15 cellular contexts compared by ENCODE assay signal in the genomic region with DNA sequence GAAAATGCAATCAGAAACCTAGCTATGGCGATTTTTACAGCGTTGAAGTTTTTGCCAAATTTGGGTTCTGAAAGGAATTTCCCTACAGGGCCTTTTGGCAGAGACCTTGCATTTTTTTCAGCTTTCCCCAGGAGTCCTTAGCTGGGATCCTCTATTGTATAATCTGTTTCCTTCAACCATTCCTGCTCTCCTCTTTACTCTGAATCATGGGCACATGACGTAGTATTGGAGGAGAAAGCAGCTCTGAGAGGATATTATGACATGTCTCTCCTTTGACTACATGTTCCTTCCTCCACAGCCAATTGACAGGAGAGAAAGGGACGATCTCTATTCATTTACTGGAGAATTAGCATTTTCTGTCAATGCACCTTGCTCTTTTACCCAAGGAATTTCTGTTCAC.
A peak's percentile ranks its signal among the peaks of the same experiment; 100 is the strongest.
DNase-seq lines count a peak whose midpoint lies in the region; ATAC-seq and TF ChIP-seq lines count a peak whose summit lies in the region.
"Had no signal": no experiment of that assay in that cellular context is flagged by ENCODE, and none has a peak within 500 bp of the region (broad histone marks: within the 10 kb centered on the region; RNA-seq: fewer than 3 reads in every experiment).

No MANE protein-coding gene starts in this region.

- H4K8ac ChIP-seq in IMR-90 (ENCODE audit: low read depth in 2 of 2, low read length in 2 of 2), result no peak overlapping the region

- H3K23ac ChIP-seq in IMR-90 (ENCODE audit: low read depth, low read length), result no peak overlapping the region

- no peaks in the 10 kb centered on the region for H3K79me1 ChIP-seq in IMR-90 (ENCODE audit: low read depth in 1 of 2, low read length in 2 of 2)

- H3K4me1 Mint-ChIP-seq in CD8-positive, alpha-beta memory T cell, result peaks cover 0 to 7% (median under 1%) of the 10 kb centered on the region in 3 donors
- H3K4me1 Mint-ChIP-seq in immature natural killer cell (peaks cover 4 to 5% of the 10 kb centered on the region in 2 donors), mesothelial cell of epicardium (peaks cover 44% of the 10 kb centered on the region)

- no peak for TF ChIP-seq CTCF in IMR-90 (conservative IDR thresholded peaks at IDR 0.05; ENCODE audit: low read depth, low read length)
- no peak for TF ChIP-seq CTCF in hepatocyte (IDR thresholded peaks at IDR 0.05; ENCODE audit: poor library complexity)
- no peak for TF ChIP-seq CTCF in tibial nerve (IDR thresholded peaks at IDR 0.05)
- TF ChIP-seq CTCF in mesothelial cell of epicardium (IDR thresholded peaks at IDR 0.05; ENCODE audit: unreplicated experiment), result no peak

- H3K27me3 Mint-ChIP-seq in CD8-positive, alpha-beta memory T cell, result peaks cover 0 to 2% of the 10 kb centered on the region in 2 donors
- H3K27me3 Mint-ChIP-seq in immature natural killer cell (ENCODE audit: low read depth in 3 of 3) (peaks cover 1 to 2% (median 2%) of the 10 kb centered on the region in 3 donors), mesothelial cell of epicardium (ENCODE audit: low read depth) (peaks cover 28% of the 10 kb centered on the region)

- no peak overlapping the region for H2BK5ac ChIP-seq in IMR-90 (ENCODE audit: low read depth, low read length, poor library complexity, severe bottlenecking)

- H2AK9ac ChIP-seq in IMR-90 (replicated peaks; ENCODE audit: low read depth, low read length, poor library complexity), result no peak overlapping the region

- H3K4me3 Mint-ChIP-seq in CD8-positive, alpha-beta memory T cell, result no peak overlapping the region
- no peak overlapping the region for H3K4me3 Mint-ChIP-seq in immature natural killer cell
- no peak overlapping the region for H3K4me3 Mint-ChIP-seq in mesothelial cell of epicardium
- H3K4me3 Mint-ChIP-seq: memory B cell had no signal

- no peak overlapping the region for H3K4me3 ChIP-seq in IMR-90 (ENCODE audit: insufficient read depth, low read depth, low read length)
- no peak overlapping the region for H3K4me3 ChIP-seq in hepatocyte
- H3K4me3 ChIP-seq in tibial nerve, result no peak overlapping the region
- no peak overlapping the region for H3K4me3 ChIP-seq in CD8-positive, alpha-beta memory T cell (ENCODE audit: low read length)

- no peaks in the 10 kb centered on the region for H3K9me3 Mint-ChIP-seq in CD8-positive, alpha-beta memory T cell
- H3K9me3 Mint-ChIP-seq in immature natural killer cell (no peaks in the 10 kb centered on the region), mesothelial cell of epicardium (no peaks in the 10 kb centered on the region)
- H3K9me3 Mint-ChIP-seq: memory B cell had no signal

- DNase-seq in IMR-90, result peak; percentile 78
- DNase-seq in cerebellum (ENCODE audit: low spot score), result peak; percentile 32
- no peak for DNase-seq in hepatocyte (ENCODE audit: low spot score)
- DNase-seq in tibial nerve (ENCODE audit: low spot score in 2 of 2), result peak in 1 of 2 donors; percentile 25
- DNase-seq in CD8-positive, alpha-beta memory T cell, result no peak
- no peak for DNase-seq in stimulated activated CD4-positive, alpha-beta T cell treated with anti-CD3 and anti-CD28 coated beads, Interleukin-4, amount 100 ng/mL, for 24 hours
- DNase-seq in immature natural killer cell, result no peak
- no peak for DNase-seq in mesothelial cell of epicardium (ENCODE audit: low spot score in 2 of 2, unreplicated experiment in 2 of 2)
- DNase-seq: activated T-cell treated with anti-CD3 and anti-CD28 coated beads for 4 hours; effector memory CD4-positive, alpha-beta T cell; GDM1; NCI-H524; stimulated activated naive CD8-positive, alpha-beta T cell treated with anti-CD3 and anti-CD28 coated beads, Interleukin-15, Interleukin-2, amounts not matched to agents 100 U/mL and 50 U/mL, for 24 hours had no signal

- CTCF ChIA-PET in IMR-90 (lab: Yijun Ruan, JAX), result no interaction called here
- CTCF ChIA-PET in CD8-positive, alpha-beta memory T cell (lab: Charles Lee), result no interaction called here

- H3K56ac ChIP-seq in IMR-90 (ENCODE audit: extremely low read depth, insufficient read depth, low read length), result no peak overlapping the region

- H3K4me2 ChIP-seq in IMR-90 (ENCODE audit: low read depth, low read length) (no peak overlapping the region), hepatocyte (peak overlapping the region; percentile 12)
- H3K4me2 ChIP-seq: KMS-11 had no signal

- no peak for TF ChIP-seq POLR2A in IMR-90 (IDR thresholded peaks at IDR 0.05; ENCODE audit: low read depth, low read length)
- TF ChIP-seq POLR2A in tibial nerve (IDR thresholded peaks at IDR 0.05), result no peak

- peak in 1 of 2 donors; percentile 63 for TF ChIP-seq EP300 in tibial nerve (IDR thresholded peaks at IDR 0.05)

- no peak for TF ChIP-seq RAD21 in IMR-90 (IDR thresholded peaks at IDR 0.05; ENCODE audit: low read length)

- dilution Hi-C loops in IMR-90 (cut with HindIII; ENCODE audit: low sequenced_read_pairs, unreplicated experiment), result no loop called here

- ATAC-seq in IMR-90 (ENCODE audit: low read depth), result peak; percentile 92
- ATAC-seq: stimulated activated naive CD8-positive, alpha-beta T cell treated with anti-CD3 and anti-CD28 coated beads, Interleukin-15, Interleukin-2, amounts not matched to agents 100 U/mL and 50 U/mL, for 24 hours had no signal

- H2AFZ ChIP-seq in IMR-90 (replicated peaks; ENCODE audit: low read length, poor library complexity) (no peak overlapping the region), hepatocyte (no peak overlapping the region)

- H2BK20ac ChIP-seq in IMR-90 (ENCODE audit: low read depth, low read length), result no peak overlapping the region

- H4K20me1 ChIP-seq in IMR-90 (ENCODE audit: insufficient read depth, low read length) (no peaks in the 10 kb centered on the region), hepatocyte (ENCODE audit: insufficient read depth, poor library complexity, severe bottlenecking) (no peaks in the 10 kb centered on the region)

- H3K79me2 ChIP-seq in hepatocyte, result no peaks in the 10 kb centered on the region

- POLR2A ChIA-PET in IMR-90 (lab: Charles Lee; ENCODE audit: unreplicated experiment), result no interaction called here
- POLR2A ChIA-PET in CD8-positive, alpha-beta memory T cell (lab: Charles Lee), result no interaction called here

- intact Hi-C loops in IMR-90 (cut with micrococcal nuclease), result no loop called here

- H2BK120ac ChIP-seq in IMR-90 (ENCODE audit: low read depth, low read length), result no peak overlapping the region

- H3K27me3 ChIP-seq in IMR-90 (ENCODE audit: control insufficient read depth, insufficient read depth, low read length) (no peaks in the 10 kb centered on the region; the same call in 1 of the 2 replicates), hepatocyte (no peaks in the 10 kb centered on the region), tibial nerve (peaks cover 0 to 2% of the 10 kb centered on the region in 2 donors)
- H3K27me3 ChIP-seq in CD8-positive, alpha-beta memory T cell (ENCODE audit: insufficient read depth, low read length, poor library complexity, severe bottlenecking), result no peaks in the 10 kb centered on the region

- in situ Hi-C loops in IMR-90 (cut with MboI; ENCODE audit: low sequenced_read_pairs), result no loop called here

- no peak overlapping the region for H2AK5ac ChIP-seq in IMR-90 (ENCODE audit: low read depth, low read length)

- H3K9me1 ChIP-seq in IMR-90 (ENCODE audit: insufficient read depth, low read length), result no peaks in the 10 kb centered on the region; the same call in 1 of the 2 replicates

- H3K9me3 ChIP-seq in IMR-90 (ENCODE audit: control insufficient read depth, insufficient read depth, low read length) (no peaks in the 10 kb centered on the region), hepatocyte (ENCODE audit: low read depth) (no peaks in the 10 kb centered on the region), tibial nerve (no peaks in the 10 kb centered on the region)
- H3K9me3 ChIP-seq in CD8-positive, alpha-beta memory T cell (ENCODE audit: low read length), result no peaks in the 10 kb centered on the region

- BruUV-seq in IMR-90 (replicated peaks; lab: Mats Ljungman, UMichigan), result no TSS peak

- no peak overlapping the region for H3K14ac ChIP-seq in IMR-90 (replicated peaks; ENCODE audit: low read depth, low read length)

- H3K27ac ChIP-seq in IMR-90 (ENCODE audit: insufficient read depth, low read length) (no peak overlapping the region), hepatocyte (peak overlapping the region; percentile 56), tibial nerve (peak overlapping the region; percentile 25 to 75 (median 56))
- H3K27ac ChIP-seq in CD8-positive, alpha-beta memory T cell (ENCODE audit: low read depth, low read length), result no peak overlapping the region
- H3K27ac ChIP-seq: KMS-11 had no signal

- H3K9ac ChIP-seq in IMR-90 (ENCODE audit: low read depth, low read length), result no peak overlapping the region
- H3K9ac ChIP-seq: KMS-11 had no signal

- H4K5ac ChIP-seq in IMR-90 (ENCODE audit: low read depth, low read length), result no peak overlapping the region

- H2BK15ac ChIP-seq in IMR-90 (ENCODE audit: low read depth, low read length), result no peak overlapping the region

- WGBS in IMR-90 (ENCODE audit: extremely low coverage in 2 of 2, insufficient read length in 1 of 2), 2 experiments, result no CpG with 5 or more reads among the region's 4 CpGs
- WGBS in hepatocyte (ENCODE audit: low lambda C conversion rate, missing lambda C conversion rate), result 41% methylated on average over 4 of the region's 4 CpGs
- 18 to 20% methylated on average over 4 of the region's 4 CpGs for WGBS in tibial nerve, 2 donors

- no peak overlapping the region for H3K18ac ChIP-seq in IMR-90 (ENCODE audit: low read depth, low read length)

- H3K4ac ChIP-seq in IMR-90 (ENCODE audit: low read depth, low read length), result no peak overlapping the region

- no peak overlapping the region for H4K91ac ChIP-seq in IMR-90 (ENCODE audit: insufficient read depth, low read depth, low read length)

- H3K4me1 ChIP-seq in IMR-90 (ENCODE audit: control insufficient read depth, insufficient read depth, low read length), result peaks cover 4% of the 10 kb centered on the region; the same call in 1 of the 2 replicates
- peaks cover 51% of the 10 kb centered on the region for H3K4me1 ChIP-seq in hepatocyte (ENCODE audit: insufficient read depth)
- H3K4me1 ChIP-seq in tibial nerve, result peaks cover 0 to 60% (median 11%) of the 10 kb centered on the region in 4 donors
- no peaks in the 10 kb centered on the region for H3K4me1 ChIP-seq in CD8-positive, alpha-beta memory T cell (ENCODE audit: insufficient read depth, low read length)

- H3K36me3 Mint-ChIP-seq in CD8-positive, alpha-beta memory T cell, result no peaks in the 10 kb centered on the region
- H3K36me3 Mint-ChIP-seq in immature natural killer cell, result no peaks in the 10 kb centered on the region
- no peaks in the 10 kb centered on the region for H3K36me3 Mint-ChIP-seq in mesothelial cell of epicardium
- H3K36me3 Mint-ChIP-seq: memory B cell had no signal

- H3K36me3 ChIP-seq in IMR-90 (ENCODE audit: control insufficient read depth, insufficient read depth, low read length) (no peaks in the 10 kb centered on the region), hepatocyte (replicated peaks; ENCODE audit: insufficient read depth, low read depth) (no peaks in the 10 kb centered on the region), tibial nerve (no peaks in the 10 kb centered on the region)
- no peaks in the 10 kb centered on the region for H3K36me3 ChIP-seq in CD8-positive, alpha-beta memory T cell (ENCODE audit: insufficient read depth, low read length)

- no peaks in the 10 kb centered on the region for H3K9me2 ChIP-seq in hepatocyte (replicated peaks; ENCODE audit: insufficient read depth)

- H3K27ac Mint-ChIP-seq in CD8-positive, alpha-beta memory T cell, result no peak overlapping the region
- no peak overlapping the region for H3K27ac Mint-ChIP-seq in immature natural killer cell
- no peak overlapping the region for H3K27ac Mint-ChIP-seq in mesothelial cell of epicardium
- H3K27ac Mint-ChIP-seq: memory B cell had no signal

Comparison
In these comparisons a context has a peak if more than half of its experiments do, and no peak if none do; other contexts are left out.
1. DNase-seq: peak in IMR-90 (single experiment) and cerebellum (single experiment); none in hepatocyte (single experiment), CD8-positive, alpha-beta memory T cell (0 of 5), stimulated activated CD4-positive, alpha-beta T cell treated with anti-CD3 and anti-CD28 coated beads, Interleukin-4, amount 100 ng/mL, for 24 hours (single experiment), immature natural killer cell (0 of 3) and mesothelial cell of epicardium (0 of 2).
2. H3K27ac ChIP-seq: peak in hepatocyte (single experiment) and tibial nerve (4 of 4); none in IMR-90 (single experiment) and CD8-positive, alpha-beta memory T cell (single experiment).